Comparison of ENCODE assay signal across 1 cellular context in the genomic region with DNA sequence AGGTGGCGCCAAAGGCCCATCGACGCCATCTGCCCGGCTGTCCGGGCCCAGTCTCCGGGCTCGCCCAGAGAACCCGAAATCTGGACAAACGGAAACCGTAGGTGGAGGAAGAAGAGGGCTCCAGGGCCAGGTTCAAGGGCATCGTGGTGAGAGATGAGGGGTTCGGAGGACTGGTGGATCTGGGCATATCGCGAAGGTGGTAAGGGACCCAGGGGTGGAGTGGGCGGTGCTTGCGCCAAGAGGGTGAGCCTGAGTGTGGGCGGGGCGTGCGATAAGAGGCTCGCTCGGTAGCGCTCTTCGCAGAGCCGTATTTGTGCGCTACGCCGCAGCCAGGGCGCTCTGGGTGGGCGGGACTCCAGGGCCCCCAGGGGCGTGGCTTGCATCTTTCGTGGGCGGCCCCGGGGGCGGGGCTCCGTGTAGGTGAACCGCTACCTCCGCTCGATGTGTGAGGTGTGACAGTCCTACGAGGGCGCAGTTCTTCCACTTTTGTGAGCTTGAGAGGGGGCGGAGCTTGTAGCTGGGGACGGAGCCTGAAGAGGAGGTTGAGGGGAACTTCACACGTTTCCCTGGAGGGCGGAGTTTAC.
A peak's percentile ranks its signal among the peaks of the same experiment; 100 is the strongest.
TF ChIP-seq lines count a peak whose summit lies in the region.

No MANE protein-coding gene starts in this region.

TF ChIP-seq in WTC11, 78 proteins besides CTCF, POLR2A, EP300 and RAD21 (continued from another document and continues in another):
- TF ChIP-seq, protein P1, sequence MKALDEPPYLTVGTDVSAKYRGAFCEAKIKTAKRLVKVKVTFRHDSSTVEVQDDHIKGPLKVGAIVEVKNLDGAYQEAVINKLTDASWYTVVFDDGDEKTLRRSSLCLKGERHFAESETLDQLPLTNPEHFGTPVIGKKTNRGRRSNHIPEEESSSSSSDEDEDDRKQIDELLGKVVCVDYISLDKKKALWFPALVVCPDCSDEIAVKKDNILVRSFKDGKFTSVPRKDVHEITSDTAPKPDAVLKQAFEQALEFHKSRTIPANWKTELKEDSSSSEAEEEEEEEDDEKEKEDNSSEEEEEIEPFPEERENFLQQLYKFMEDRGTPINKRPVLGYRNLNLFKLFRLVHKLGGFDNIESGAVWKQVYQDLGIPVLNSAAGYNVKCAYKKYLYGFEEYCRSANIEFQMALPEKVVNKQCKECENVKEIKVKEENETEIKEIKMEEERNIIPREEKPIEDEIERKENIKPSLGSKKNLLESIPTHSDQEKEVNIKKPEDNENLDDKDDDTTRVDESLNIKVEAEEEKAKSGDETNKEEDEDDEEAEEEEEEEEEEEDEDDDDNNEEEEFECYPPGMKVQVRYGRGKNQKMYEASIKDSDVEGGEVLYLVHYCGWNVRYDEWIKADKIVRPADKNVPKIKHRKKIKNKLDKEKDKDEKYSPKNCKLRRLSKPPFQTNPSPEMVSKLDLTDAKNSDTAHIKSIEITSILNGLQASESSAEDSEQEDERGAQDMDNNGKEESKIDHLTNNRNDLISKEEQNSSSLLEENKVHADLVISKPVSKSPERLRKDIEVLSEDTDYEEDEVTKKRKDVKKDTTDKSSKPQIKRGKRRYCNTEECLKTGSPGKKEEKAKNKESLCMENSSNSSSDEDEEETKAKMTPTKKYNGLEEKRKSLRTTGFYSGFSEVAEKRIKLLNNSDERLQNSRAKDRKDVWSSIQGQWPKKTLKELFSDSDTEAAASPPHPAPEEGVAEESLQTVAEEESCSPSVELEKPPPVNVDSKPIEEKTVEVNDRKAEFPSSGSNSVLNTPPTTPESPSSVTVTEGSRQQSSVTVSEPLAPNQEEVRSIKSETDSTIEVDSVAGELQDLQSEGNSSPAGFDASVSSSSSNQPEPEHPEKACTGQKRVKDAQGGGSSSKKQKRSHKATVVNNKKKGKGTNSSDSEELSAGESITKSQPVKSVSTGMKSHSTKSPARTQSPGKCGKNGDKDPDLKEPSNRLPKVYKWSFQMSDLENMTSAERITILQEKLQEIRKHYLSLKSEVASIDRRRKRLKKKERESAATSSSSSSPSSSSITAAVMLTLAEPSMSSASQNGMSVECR (CRISPR knock-in tag; IDR thresholded peaks at IDR 0.05; ENCODE audit: borderline replicate concordance): peak; percentile 52; the same call in 1 of the 2 replicates
- TF ChIP-seq FOXJ3 (CRISPR knock-in tag; IDR thresholded peaks at IDR 0.05; ENCODE audit: borderline replicate concordance): no peak
- TF ChIP-seq, protein P2, sequence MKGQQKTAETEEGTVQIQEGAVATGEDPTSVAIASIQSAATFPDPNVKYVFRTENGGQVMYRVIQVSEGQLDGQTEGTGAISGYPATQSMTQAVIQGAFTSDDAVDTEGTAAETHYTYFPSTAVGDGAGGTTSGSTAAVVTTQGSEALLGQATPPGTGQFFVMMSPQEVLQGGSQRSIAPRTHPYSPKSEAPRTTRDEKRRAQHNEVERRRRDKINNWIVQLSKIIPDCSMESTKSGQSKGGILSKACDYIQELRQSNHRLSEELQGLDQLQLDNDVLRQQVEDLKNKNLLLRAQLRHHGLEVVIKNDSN (CRISPR knock-in tag; IDR thresholded peaks at IDR 0.05): no peak
- TF ChIP-seq, protein P3, sequence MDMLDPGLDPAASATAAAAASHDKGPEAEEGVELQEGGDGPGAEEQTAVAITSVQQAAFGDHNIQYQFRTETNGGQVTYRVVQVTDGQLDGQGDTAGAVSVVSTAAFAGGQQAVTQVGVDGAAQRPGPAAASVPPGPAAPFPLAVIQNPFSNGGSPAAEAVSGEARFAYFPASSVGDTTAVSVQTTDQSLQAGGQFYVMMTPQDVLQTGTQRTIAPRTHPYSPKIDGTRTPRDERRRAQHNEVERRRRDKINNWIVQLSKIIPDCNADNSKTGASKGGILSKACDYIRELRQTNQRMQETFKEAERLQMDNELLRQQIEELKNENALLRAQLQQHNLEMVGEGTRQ (CRISPR knock-in tag; IDR thresholded peaks at IDR 0.05): no peak
- TF ChIP-seq ZNF121 (CRISPR knock-in tag; IDR thresholded peaks at IDR 0.05): peak; percentile 66; the same call in 1 of the 2 replicates
- TF ChIP-seq, protein P4, sequence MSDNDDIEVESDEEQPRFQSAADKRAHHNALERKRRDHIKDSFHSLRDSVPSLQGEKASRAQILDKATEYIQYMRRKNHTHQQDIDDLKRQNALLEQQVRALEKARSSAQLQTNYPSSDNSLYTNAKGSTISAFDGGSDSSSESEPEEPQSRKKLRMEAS (CRISPR knock-in tag; IDR thresholded peaks at IDR 0.05): peak; percentile 79
- TF ChIP-seq SMAD3 (CRISPR knock-in tag; IDR thresholded peaks at IDR 0.05; ENCODE audit: borderline replicate concordance): no peak
- TF ChIP-seq, protein P5, sequence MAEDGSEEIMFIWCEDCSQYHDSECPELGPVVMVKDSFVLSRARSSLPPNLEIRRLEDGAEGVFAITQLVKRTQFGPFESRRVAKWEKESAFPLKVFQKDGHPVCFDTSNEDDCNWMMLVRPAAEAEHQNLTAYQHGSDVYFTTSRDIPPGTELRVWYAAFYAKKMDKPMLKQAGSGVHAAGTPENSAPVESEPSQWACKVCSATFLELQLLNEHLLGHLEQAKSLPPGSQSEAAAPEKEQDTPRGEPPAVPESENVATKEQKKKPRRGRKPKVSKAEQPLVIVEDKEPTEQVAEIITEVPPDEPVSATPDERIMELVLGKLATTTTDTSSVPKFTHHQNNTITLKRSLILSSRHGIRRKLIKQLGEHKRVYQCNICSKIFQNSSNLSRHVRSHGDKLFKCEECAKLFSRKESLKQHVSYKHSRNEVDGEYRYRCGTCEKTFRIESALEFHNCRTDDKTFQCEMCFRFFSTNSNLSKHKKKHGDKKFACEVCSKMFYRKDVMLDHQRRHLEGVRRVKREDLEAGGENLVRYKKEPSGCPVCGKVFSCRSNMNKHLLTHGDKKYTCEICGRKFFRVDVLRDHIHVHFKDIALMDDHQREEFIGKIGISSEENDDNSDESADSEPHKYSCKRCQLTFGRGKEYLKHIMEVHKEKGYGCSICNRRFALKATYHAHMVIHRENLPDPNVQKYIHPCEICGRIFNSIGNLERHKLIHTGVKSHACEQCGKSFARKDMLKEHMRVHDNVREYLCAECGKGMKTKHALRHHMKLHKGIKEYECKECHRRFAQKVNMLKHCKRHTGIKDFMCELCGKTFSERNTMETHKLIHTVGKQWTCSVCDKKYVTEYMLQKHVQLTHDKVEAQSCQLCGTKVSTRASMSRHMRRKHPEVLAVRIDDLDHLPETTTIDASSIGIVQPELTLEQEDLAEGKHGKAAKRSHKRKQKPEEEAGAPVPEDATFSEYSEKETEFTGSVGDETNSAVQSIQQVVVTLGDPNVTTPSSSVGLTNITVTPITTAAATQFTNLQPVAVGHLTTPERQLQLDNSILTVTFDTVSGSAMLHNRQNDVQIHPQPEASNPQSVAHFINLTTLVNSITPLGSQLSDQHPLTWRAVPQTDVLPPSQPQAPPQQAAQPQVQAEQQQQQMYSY (CRISPR knock-in tag; IDR thresholded peaks at IDR 0.05): no peak
- no peak for TF ChIP-seq NR3C1 (CRISPR knock-in tag; conservative IDR thresholded peaks at IDR 0.05; ENCODE audit: low read depth)
- no peak for TF ChIP-seq CREB1 (CRISPR knock-in tag; IDR thresholded peaks at IDR 0.05)
- no peak for TF ChIP-seq ZNF416 (CRISPR knock-in tag; IDR thresholded peaks at IDR 0.05)
- 0 out of 2 replicates have a peak, but pooled peaks have one; percentile 58 for TF ChIP-seq FOXK1 (CRISPR knock-in tag; IDR thresholded peaks at IDR 0.05)
- no peak for TF ChIP-seq JUN (CRISPR knock-in tag; IDR thresholded peaks at IDR 0.05)
- TF ChIP-seq ZNF396 (CRISPR knock-in tag; IDR thresholded peaks at IDR 0.05; ENCODE audit: borderline replicate concordance): no peak
- TF ChIP-seq ZNF232 (CRISPR knock-in tag; IDR thresholded peaks at IDR 0.05): peak; percentile 83; the same call in 1 of the 2 replicates
- TF ChIP-seq, protein P6, sequence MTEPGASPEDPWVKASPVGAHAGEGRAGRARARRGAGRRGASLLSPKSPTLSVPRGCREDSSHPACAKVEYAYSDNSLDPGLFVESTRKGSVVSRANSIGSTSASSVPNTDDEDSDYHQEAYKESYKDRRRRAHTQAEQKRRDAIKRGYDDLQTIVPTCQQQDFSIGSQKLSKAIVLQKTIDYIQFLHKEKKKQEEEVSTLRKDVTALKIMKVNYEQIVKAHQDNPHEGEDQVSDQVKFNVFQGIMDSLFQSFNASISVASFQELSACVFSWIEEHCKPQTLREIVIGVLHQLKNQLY (CRISPR knock-in tag; IDR thresholded peaks at IDR 0.05): no peak
- no peak for TF ChIP-seq ZNF263 (CRISPR knock-in tag; IDR thresholded peaks at IDR 0.05; ENCODE audit: low read depth)
- TF ChIP-seq, protein P7, sequence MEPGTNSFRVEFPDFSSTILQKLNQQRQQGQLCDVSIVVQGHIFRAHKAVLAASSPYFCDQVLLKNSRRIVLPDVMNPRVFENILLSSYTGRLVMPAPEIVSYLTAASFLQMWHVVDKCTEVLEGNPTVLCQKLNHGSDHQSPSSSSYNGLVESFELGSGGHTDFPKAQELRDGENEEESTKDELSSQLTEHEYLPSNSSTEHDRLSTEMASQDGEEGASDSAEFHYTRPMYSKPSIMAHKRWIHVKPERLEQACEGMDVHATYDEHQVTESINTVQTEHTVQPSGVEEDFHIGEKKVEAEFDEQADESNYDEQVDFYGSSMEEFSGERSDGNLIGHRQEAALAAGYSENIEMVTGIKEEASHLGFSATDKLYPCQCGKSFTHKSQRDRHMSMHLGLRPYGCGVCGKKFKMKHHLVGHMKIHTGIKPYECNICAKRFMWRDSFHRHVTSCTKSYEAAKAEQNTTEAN (CRISPR knock-in tag; IDR thresholded peaks at IDR 0.05): 0 out of 2 replicates have a peak, but pooled peaks have one; percentile 61
- TF ChIP-seq ZNF317 (CRISPR knock-in tag; IDR thresholded peaks at IDR 0.05; ENCODE audit: borderline replicate concordance, low read depth): no peak
- TF ChIP-seq ZBTB21 (CRISPR knock-in tag; IDR thresholded peaks at IDR 0.05; ENCODE audit: borderline replicate concordance): no peak
- TF ChIP-seq, protein P8, sequence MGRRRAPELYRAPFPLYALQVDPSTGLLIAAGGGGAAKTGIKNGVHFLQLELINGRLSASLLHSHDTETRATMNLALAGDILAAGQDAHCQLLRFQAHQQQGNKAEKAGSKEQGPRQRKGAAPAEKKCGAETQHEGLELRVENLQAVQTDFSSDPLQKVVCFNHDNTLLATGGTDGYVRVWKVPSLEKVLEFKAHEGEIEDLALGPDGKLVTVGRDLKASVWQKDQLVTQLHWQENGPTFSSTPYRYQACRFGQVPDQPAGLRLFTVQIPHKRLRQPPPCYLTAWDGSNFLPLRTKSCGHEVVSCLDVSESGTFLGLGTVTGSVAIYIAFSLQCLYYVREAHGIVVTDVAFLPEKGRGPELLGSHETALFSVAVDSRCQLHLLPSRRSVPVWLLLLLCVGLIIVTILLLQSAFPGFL (CRISPR knock-in tag; IDR thresholded peaks at IDR 0.05; ENCODE audit: borderline replicate concordance): no peak
- TF ChIP-seq, protein P9, sequence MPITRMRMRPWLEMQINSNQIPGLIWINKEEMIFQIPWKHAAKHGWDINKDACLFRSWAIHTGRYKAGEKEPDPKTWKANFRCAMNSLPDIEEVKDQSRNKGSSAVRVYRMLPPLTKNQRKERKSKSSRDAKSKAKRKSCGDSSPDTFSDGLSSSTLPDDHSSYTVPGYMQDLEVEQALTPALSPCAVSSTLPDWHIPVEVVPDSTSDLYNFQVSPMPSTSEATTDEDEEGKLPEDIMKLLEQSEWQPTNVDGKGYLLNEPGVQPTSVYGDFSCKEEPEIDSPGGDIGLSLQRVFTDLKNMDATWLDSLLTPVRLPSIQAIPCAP (CRISPR knock-in tag; IDR thresholded peaks at IDR 0.05): no peak
- 0 out of 2 replicates have a peak, but pooled peaks have one; percentile 26 for TF ChIP-seq TEAD1 (CRISPR knock-in tag; IDR thresholded peaks at IDR 0.05)
- TF ChIP-seq, protein P10, sequence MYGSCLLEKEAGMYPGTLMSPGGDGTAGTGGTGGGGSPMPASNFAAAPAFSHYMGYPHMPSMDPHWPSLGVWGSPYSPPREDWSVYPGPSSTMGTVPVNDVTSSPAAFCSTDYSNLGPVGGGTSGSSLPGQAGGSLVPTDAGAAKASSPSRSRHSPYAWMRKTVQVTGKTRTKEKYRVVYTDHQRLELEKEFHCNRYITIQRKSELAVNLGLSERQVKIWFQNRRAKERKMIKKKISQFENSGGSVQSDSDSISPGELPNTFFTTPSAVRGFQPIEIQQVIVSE (CRISPR knock-in tag; IDR thresholded peaks at IDR 0.05; ENCODE audit: borderline replicate concordance): no peak
- TF ChIP-seq SOX15 (CRISPR knock-in tag; IDR thresholded peaks at IDR 0.05): no peak
- TF ChIP-seq, protein P11, sequence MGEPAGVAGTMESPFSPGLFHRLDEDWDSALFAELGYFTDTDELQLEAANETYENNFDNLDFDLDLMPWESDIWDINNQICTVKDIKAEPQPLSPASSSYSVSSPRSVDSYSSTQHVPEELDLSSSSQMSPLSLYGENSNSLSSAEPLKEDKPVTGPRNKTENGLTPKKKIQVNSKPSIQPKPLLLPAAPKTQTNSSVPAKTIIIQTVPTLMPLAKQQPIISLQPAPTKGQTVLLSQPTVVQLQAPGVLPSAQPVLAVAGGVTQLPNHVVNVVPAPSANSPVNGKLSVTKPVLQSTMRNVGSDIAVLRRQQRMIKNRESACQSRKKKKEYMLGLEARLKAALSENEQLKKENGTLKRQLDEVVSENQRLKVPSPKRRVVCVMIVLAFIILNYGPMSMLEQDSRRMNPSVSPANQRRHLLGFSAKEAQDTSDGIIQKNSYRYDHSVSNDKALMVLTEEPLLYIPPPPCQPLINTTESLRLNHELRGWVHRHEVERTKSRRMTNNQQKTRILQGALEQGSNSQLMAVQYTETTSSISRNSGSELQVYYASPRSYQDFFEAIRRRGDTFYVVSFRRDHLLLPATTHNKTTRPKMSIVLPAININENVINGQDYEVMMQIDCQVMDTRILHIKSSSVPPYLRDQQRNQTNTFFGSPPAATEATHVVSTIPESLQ (CRISPR knock-in tag; IDR thresholded peaks at IDR 0.05): no peak
- TF ChIP-seq GRHL2 (CRISPR knock-in tag; IDR thresholded peaks at IDR 0.05; ENCODE audit: insufficient replicate concordance, severe bottlenecking): no peak
- TF ChIP-seq, protein P12, sequence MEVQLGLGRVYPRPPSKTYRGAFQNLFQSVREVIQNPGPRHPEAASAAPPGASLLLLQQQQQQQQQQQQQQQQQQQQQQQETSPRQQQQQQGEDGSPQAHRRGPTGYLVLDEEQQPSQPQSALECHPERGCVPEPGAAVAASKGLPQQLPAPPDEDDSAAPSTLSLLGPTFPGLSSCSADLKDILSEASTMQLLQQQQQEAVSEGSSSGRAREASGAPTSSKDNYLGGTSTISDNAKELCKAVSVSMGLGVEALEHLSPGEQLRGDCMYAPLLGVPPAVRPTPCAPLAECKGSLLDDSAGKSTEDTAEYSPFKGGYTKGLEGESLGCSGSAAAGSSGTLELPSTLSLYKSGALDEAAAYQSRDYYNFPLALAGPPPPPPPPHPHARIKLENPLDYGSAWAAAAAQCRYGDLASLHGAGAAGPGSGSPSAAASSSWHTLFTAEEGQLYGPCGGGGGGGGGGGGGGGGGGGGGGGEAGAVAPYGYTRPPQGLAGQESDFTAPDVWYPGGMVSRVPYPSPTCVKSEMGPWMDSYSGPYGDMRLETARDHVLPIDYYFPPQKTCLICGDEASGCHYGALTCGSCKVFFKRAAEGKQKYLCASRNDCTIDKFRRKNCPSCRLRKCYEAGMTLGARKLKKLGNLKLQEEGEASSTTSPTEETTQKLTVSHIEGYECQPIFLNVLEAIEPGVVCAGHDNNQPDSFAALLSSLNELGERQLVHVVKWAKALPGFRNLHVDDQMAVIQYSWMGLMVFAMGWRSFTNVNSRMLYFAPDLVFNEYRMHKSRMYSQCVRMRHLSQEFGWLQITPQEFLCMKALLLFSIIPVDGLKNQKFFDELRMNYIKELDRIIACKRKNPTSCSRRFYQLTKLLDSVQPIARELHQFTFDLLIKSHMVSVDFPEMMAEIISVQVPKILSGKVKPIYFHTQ (CRISPR knock-in tag; IDR thresholded peaks at IDR 0.05): no peak
- TF ChIP-seq, protein P13, sequence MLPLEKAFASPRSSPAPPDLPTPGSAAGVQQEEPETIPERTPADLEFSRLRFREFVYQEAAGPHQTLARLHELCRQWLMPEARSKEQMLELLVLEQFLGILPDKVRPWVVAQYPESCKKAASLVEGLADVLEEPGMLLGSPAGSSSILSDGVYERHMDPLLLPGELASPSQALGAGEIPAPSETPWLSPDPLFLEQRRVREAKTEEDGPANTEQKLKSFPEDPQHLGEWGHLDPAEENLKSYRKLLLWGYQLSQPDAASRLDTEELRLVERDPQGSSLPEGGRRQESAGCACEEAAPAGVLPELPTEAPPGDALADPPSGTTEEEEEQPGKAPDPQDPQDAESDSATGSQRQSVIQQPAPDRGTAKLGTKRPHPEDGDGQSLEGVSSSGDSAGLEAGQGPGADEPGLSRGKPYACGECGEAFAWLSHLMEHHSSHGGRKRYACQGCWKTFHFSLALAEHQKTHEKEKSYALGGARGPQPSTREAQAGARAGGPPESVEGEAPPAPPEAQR (CRISPR knock-in tag; IDR thresholded peaks at IDR 0.05): no peak
